ENCODE assay signal across 10 cellular contexts in the genomic region with DNA sequence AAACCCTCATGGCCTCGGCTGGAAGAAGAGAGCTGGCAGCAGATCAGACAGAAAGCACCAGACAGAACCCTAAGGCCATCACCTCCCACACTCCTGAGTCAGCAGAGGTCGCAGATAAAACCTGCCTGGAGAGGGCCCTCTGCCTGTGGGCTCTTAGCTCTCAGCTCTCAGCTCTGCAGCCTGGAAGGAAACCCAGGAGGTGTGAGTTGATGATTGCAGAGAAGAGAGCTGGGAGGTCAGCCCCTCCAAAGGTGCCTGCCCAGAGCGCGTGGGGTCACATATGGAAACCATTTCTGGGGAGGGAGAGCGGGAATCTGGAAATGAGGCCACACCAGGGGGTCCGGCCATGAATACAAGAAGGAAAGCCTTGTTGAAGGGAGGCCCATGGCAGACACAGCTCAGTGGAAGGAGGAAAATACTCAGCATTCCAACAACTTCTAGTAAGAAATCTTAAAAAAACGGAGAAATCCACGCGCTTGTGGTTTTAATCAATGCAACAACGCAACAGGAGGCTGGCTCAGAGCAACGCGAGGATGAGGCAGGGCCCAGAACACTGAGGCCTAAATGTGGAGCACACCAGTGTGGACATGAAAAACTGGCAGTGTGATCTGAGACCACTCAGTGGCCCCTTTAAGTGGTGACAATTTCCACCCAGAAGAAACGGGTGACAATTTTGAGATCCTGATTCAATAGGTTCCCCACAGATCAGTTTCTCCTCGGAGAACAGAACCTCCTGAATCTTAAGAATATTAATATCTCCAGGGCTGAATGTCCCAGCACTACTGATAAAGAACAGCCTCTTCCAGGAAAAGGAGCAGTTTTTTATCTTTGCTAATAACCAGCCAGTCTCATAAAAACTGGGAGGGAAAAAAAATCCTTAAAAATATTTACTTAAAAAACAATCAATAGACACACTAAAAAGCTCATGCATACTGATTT. TPM values are rescaled to one million over a fixed set of nuclear protein-coding genes. Genes with fewer than 3 reads are reported as not detected.
DNase-seq lines count a peak whose midpoint lies in the region; ATAC-seq, FAIRE-seq and TF ChIP-seq lines count a peak whose summit lies in the region.
"Had no signal": no experiment of that assay in that cellular context is flagged by ENCODE, and none has a peak within 500 bp of the region (broad histone marks: within the 10 kb centered on the region; RNA-seq: fewer than 3 reads in every experiment).

No MANE protein-coding gene starts in this region.

- H3K9me3 ChIP-seq in esophagus muscularis mucosa, result no peaks in the 10 kb centered on the region

- TF ChIP-seq CTCF in GM23338 (conservative IDR thresholded peaks at IDR 0.05; ENCODE audit: low read depth in 2 of 2), result peak in 1 of 2 experiments; percentile 29; a peak in 1 of 4 replicates
- no peak for TF ChIP-seq CTCF in esophagus muscularis mucosa (IDR thresholded peaks at IDR 0.05)
- TF ChIP-seq CTCF in nephron progenitor cell (IDR thresholded peaks at IDR 0.05), result no peak

- DNase-seq in GM23338 (ENCODE audit: low spot score), result peak; percentile 56
- DNase-seq in RPMI8226, result peak; percentile 77
- peak; percentile 31 for DNase-seq in esophagus muscularis mucosa (ENCODE audit: extremely low spot score)
- peak; percentile 45 for DNase-seq in nephron progenitor cell
- DNase-seq in NCI-H526 treated with DMSO at 0.1 percent for 48 hours (lab: John Stamatoyannopoulos, UW), result no peak
- no peak for DNase-seq in frontal cortex (ENCODE audit: low spot score in 2 of 2)
- DNase-seq in medulla oblongata (ENCODE audit: extremely low spot score), result no peak
- DNase-seq: stimulated activated naive CD8-positive, alpha-beta T cell treated with anti-CD3 and anti-CD28 coated beads, Interleukin-15, amount 100 ng/mL, for 72 hours had no signal

- no peak for TF ChIP-seq POLR2A in esophagus muscularis mucosa (IDR thresholded peaks at IDR 0.05; ENCODE audit: low read depth)

- H3K27me3 Mint-ChIP-seq in GM23338 (ENCODE audit: insufficient read depth, low read depth, poor library complexity) (peaks cover 7% of the 10 kb centered on the region), nephron progenitor cell (ENCODE audit: low read depth, poor library complexity) (peaks cover 3% of the 10 kb centered on the region)
- H3K27me3 Mint-ChIP-seq: stimulated activated naive CD8-positive, alpha-beta T cell treated with anti-CD3 and anti-CD28 coated beads, Interleukin-15, amount 100 ng/mL, for 72 hours had no signal

- 88% methylated on average over 14 of the region's 14 CpGs for whole genome bisulfite sequencing in esophagus muscularis mucosa

- H3K27me3 ChIP-seq in GM23338 (ENCODE audit: insufficient read depth), result no peaks in the 10 kb centered on the region
- no peaks in the 10 kb centered on the region for H3K27me3 ChIP-seq in esophagus muscularis mucosa

- no peak overlapping the region for H3K4me3 Mint-ChIP-seq in GM23338
- H3K4me3 Mint-ChIP-seq in nephron progenitor cell, result peak overlapping the region; percentile 42
- H3K4me3 Mint-ChIP-seq: activated T-helper 17 cell treated with anti-CD3 and anti-CD28 coated beads, Interleukin-2, amount 50 U/mL, for 72 hours; stimulated activated naive CD8-positive, alpha-beta T cell treated with anti-CD3 and anti-CD28 coated beads, Interleukin-15, amount 100 ng/mL, for 72 hours had no signal

- H3K36me3 ChIP-seq in GM23338 (ENCODE audit: insufficient read depth) (no peaks in the 10 kb centered on the region), esophagus muscularis mucosa (no peaks in the 10 kb centered on the region)

- intact Hi-C loops in esophagus muscularis mucosa (cut with DNase I), result loop anchor here (2.0 to 5.0 kb wide), 2 partner anchors 403 to 630 kb away; no protein-coding TSS in a partner anchor

- H3K79me2 ChIP-seq in GM23338 (replicated peaks; ENCODE audit: insufficient read depth), result no peaks in the 10 kb centered on the region

- no peaks in the 10 kb centered on the region for H3F3A ChIP-seq in GM23338 (replicated peaks; ENCODE audit: low read depth)

- TF ChIP-seq EP300 in esophagus muscularis mucosa (IDR thresholded peaks at IDR 0.05), result no peak

- peak overlapping the region; percentile 61; the same call in 1 of the 2 replicates for H3K27ac Mint-ChIP-seq in GM23338
- H3K27ac Mint-ChIP-seq in nephron progenitor cell, result peak overlapping the region; percentile 88
- H3K27ac Mint-ChIP-seq: activated T-helper 17 cell treated with anti-CD3 and anti-CD28 coated beads, Interleukin-2, amount 50 U/mL, for 72 hours had no signal

- H3K4me2 ChIP-seq in GM23338, result peak overlapping the region; percentile 16; the same call in 1 of the 2 replicates

- no peaks in the 10 kb centered on the region for H4K20me1 ChIP-seq in GM23338 (replicated peaks; ENCODE audit: insufficient read depth)

- H3K4me1 Mint-ChIP-seq in GM23338 (peaks cover 13% of the 10 kb centered on the region; the same call in 2 of the 3 replicates), nephron progenitor cell (peaks cover 36% of the 10 kb centered on the region)
- H3K4me1 Mint-ChIP-seq: activated T-helper 17 cell treated with anti-CD3 and anti-CD28 coated beads, Interleukin-2, amount 50 U/mL, for 72 hours; stimulated activated naive CD8-positive, alpha-beta T cell treated with anti-CD3 and anti-CD28 coated beads, Interleukin-15, amount 100 ng/mL, for 72 hours had no signal

- H3K4me1 ChIP-seq in GM23338 (ENCODE audit: insufficient read depth), result peaks cover 15% of the 10 kb centered on the region
- H3K4me1 ChIP-seq in esophagus muscularis mucosa, result no peaks in the 10 kb centered on the region

- H3K36me3 Mint-ChIP-seq in GM23338 (ENCODE audit: low read depth), result no peaks in the 10 kb centered on the region
- no peaks in the 10 kb centered on the region for H3K36me3 Mint-ChIP-seq in nephron progenitor cell (ENCODE audit: low read depth)

- H3K4me3 ChIP-seq in GM23338 (no peak overlapping the region), esophagus muscularis mucosa (no peak overlapping the region)

- peak; percentile 84 for ATAC-seq in GM23338
- ATAC-seq in HG03354 (IDR thresholded peaks at IDR 0.05; ENCODE audit: poor library complexity, severe bottlenecking, unreplicated experiment), result no peak
- ATAC-seq: activated T-helper 17 cell treated with anti-CD3 and anti-CD28 coated beads, Interleukin-2, amount 50 U/mL, for 72 hours; stimulated activated naive CD8-positive, alpha-beta T cell treated with anti-CD3 and anti-CD28 coated beads, Interleukin-15, amount 100 ng/mL, for 72 hours had no signal

- no peaks in the 10 kb centered on the region; the same call in 2 of the 3 replicates for H3K9me3 Mint-ChIP-seq in GM23338
- H3K9me3 Mint-ChIP-seq in nephron progenitor cell, result no peaks in the 10 kb centered on the region
- H3K9me3 Mint-ChIP-seq: activated T-helper 17 cell treated with anti-CD3 and anti-CD28 coated beads, Interleukin-2, amount 50 U/mL, for 72 hours; stimulated activated naive CD8-positive, alpha-beta T cell treated with anti-CD3 and anti-CD28 coated beads, Interleukin-15, amount 100 ng/mL, for 72 hours had no signal

- H2AFZ ChIP-seq in GM23338, result peak overlapping the region; percentile 91

- H3K9me2 ChIP-seq in GM23338 (ENCODE audit: insufficient read depth), result no peaks in the 10 kb centered on the region

- FAIRE-seq in frontal cortex (lab: Jason Lieb, UNC), result no peak

- H3K27ac ChIP-seq in GM23338 (ENCODE audit: low read depth) (peak overlapping the region; percentile 52), esophagus muscularis mucosa (replicated peaks in 1 of 4) (no peak overlapping the region)

RNA-seq across cellular contexts. Expression of a gene that starts 45.7 kb away (rescaled TPM):
- total RNA-seq in GM23338 (2014; rRNA removed; shearing (Covaris generic)), result 69.8 and 78.4 TPM in 2 replicates
- 154 and 158 TPM in 2 replicates for polyA plus RNA-seq in GM23338 (2016; fragmentation: Nextera tagmentation; extraction: Ambion mirVana)
- 10 to 100 TPM; 23.5 to 32.8 (median 25.1) TPM for total RNA-seq in esophagus muscularis mucosa
- total RNA-seq in frontal cortex, result 27.3 TPM

Comparison
In these comparisons a context has a peak if more than half of its experiments do, and no peak if none do; other contexts are left out.
1. DNase-seq: peak in GM23338 (single experiment), RPMI8226 (single experiment), esophagus muscularis mucosa (single experiment) and nephron progenitor cell (single experiment); none in NCI-H526 treated with DMSO at 0.1 percent for 48 hours (single experiment), frontal cortex (0 of 2) and medulla oblongata (single experiment).